In genomic region chr21:42004406-42005199, GRCh38 we compare ENCODE assay signal across 26 cellular contexts. TPM values are rescaled to one million over a fixed set of nuclear protein-coding genes. Genes with fewer than 3 reads are reported as not detected.
DNase-seq lines count a peak whose midpoint lies in the region; ATAC-seq and TF ChIP-seq lines count a peak whose summit lies in the region.
"Had no signal": no experiment of that assay in that cellular context is flagged by ENCODE, and none has a peak within 500 bp of the region (broad histone marks: within the 10 kb centered on the region; RNA-seq: fewer than 3 reads in every experiment).

No MANE protein-coding gene starts in this region.

- no peaks in the 10 kb centered on the region for H3F3A ChIP-seq in Loucy (ENCODE audit: low read depth)

- intact Hi-C loops in dendritic cell treated with granulocyte-macrophage colony-stimulating factor and Interleukin-4, amounts not matched to agents 40 ng/mL and 50 ng/mL, for 4 days (cut with micrococcal nuclease) = loop anchor here (5.0 kb wide), 1 partner anchor 77 kb away; no protein-coding TSS in a partner anchor

- H3K9me3 ChIP-seq in Loucy (ENCODE audit: insufficient read depth, low read depth, low read length) = no peaks in the 10 kb centered on the region
- H3K9me3 ChIP-seq: prostate gland, SJCRH30, upper lobe of right lung had no signal

- ATAC-seq in activated T-cell treated with anti-CD3 and anti-CD28 coated beads, Interleukin-2, amount 50 U/mL, for 4 hours = no peak
- no peak for ATAC-seq in stimulated activated naive B cell treated with anti-CD40 and anti-IgM and Interleukin-4, amounts not matched to agents 10 μg/mL and 1 μg/mL and 100 μg/mL, for 72 hours (replicated peaks)
- no peak for ATAC-seq in GM18502 (IDR thresholded peaks at IDR 0.05; ENCODE audit: poor library complexity, unreplicated experiment)
- ATAC-seq: Panc1, T-cell, upper lobe of right lung had no signal

- H4K20me1 ChIP-seq in Loucy (ENCODE audit: insufficient read depth, low read length, poor library complexity, severe bottlenecking) = peaks cover 5% of the 10 kb centered on the region

- no peaks in the 10 kb centered on the region for H3K9me3 Mint-ChIP-seq in activated T-cell treated with anti-CD3 and anti-CD28 coated beads, Interleukin-2, amount 50 U/mL, for 4 hours
- H3K9me3 Mint-ChIP-seq in dendritic cell treated with granulocyte-macrophage colony-stimulating factor and Interleukin-4, amounts not matched to agents 40 ng/mL and 50 ng/mL, for 4 days = no peaks in the 10 kb centered on the region
- peaks cover 0 to 3% of the 10 kb centered on the region in 2 donors for H3K9me3 Mint-ChIP-seq in stimulated activated naive B cell treated with anti-CD40 and anti-IgM and Interleukin-4, amounts not matched to agents 10 μg/mL and 1 μg/mL and 100 μg/mL, for 72 hours
- H3K9me3 Mint-ChIP-seq: central memory CD8-positive, alpha-beta T cell; H9; T-cell had no signal

- no peaks in the 10 kb centered on the region for H3K9me2 ChIP-seq in Loucy (replicated peaks; ENCODE audit: low read depth, low read length)

- peaks cover 67% of the 10 kb centered on the region for H3K4me1 Mint-ChIP-seq in activated T-cell treated with anti-CD3 and anti-CD28 coated beads, Interleukin-2, amount 50 U/mL, for 4 hours (ENCODE audit: low read depth)
- H3K4me1 Mint-ChIP-seq in dendritic cell treated with granulocyte-macrophage colony-stimulating factor and Interleukin-4, amounts not matched to agents 40 ng/mL and 50 ng/mL, for 4 days (ENCODE audit: low read depth) = peaks cover 50% of the 10 kb centered on the region
- H3K4me1 Mint-ChIP-seq in stimulated activated naive B cell treated with anti-CD40 and anti-IgM and Interleukin-4, amounts not matched to agents 10 μg/mL and 1 μg/mL and 100 μg/mL, for 72 hours = peaks cover 51 to 74% of the 10 kb centered on the region in 2 donors

- H3K4me3 ChIP-seq in Loucy (ENCODE audit: low read length, poor library complexity, severe bottlenecking) = peak overlapping the region; percentile 12
- H3K4me3 ChIP-seq: lung, prostate gland, SJCRH30, upper lobe of right lung had no signal

- H3K4me2 ChIP-seq in Loucy (ENCODE audit: low read depth, low read length, poor library complexity, severe bottlenecking) = peak overlapping the region; percentile 83

- peaks cover 55% of the 10 kb centered on the region for H3K4me1 ChIP-seq in Loucy (ENCODE audit: insufficient read depth, low read length, poor library complexity, severe bottlenecking)
- H3K4me1 ChIP-seq: prostate gland had no signal

- DNase-seq in activated T-cell treated with anti-CD3 and anti-CD28 coated beads, Interleukin-2, amount 50 U/mL, for 4 hours = no peak
- no peak for DNase-seq in activated T-cell treated with anti-CD3 and anti-CD28 coated beads, Interleukin-2, amount 50 U/mL, for 48 hours
- no peak for DNase-seq in stimulated activated naive B cell treated with anti-CD40 and anti-IgM and Interleukin-4, amounts not matched to agents 10 μg/mL and 1 μg/mL and 100 μg/mL, for 72 hours
- DNase-seq in activated gamma-delta T cell (lab: John Stamatoyannopoulos, UW) (no peak), GM10266 (ENCODE audit: extremely low spot score) (no peak)
- DNase-seq: activated CD8-positive, alpha-beta memory T cell treated with anti-CD3 and anti-CD28 coated beads, Interleukin-2, amount 50 U/mL, for 48 hours; activated gamma-delta T cell treated with Interleukin-2 at 50 U/mL for 16 hours; COR-L47; DMS79; H9; Karpas-422; kidney glomerular epithelial cell; NCI-H1694 treated with DMSO at 0.1 percent for 48 hours; NCI-H2171 treated with DMSO at 0.1 percent for 48 hours; NCI-H524 treated with DMSO at 0.1 percent for 48 hours; NK-92 treated with Interleukin-12 subunit alpha and Interleukin-12 subunit beta, amount 100 ng/mL, for 24 hours; SJCRH30; T-cell; upper lobe of right lung had no signal

- H3K36me3 Mint-ChIP-seq in activated T-cell treated with anti-CD3 and anti-CD28 coated beads, Interleukin-2, amount 50 U/mL, for 4 hours (ENCODE audit: insufficient read depth) = peaks cover 42% of the 10 kb centered on the region
- peaks cover 53% of the 10 kb centered on the region for H3K36me3 Mint-ChIP-seq in dendritic cell treated with granulocyte-macrophage colony-stimulating factor and Interleukin-4, amounts not matched to agents 40 ng/mL and 50 ng/mL, for 4 days (ENCODE audit: low read depth)
- H3K36me3 Mint-ChIP-seq in stimulated activated naive B cell treated with anti-CD40 and anti-IgM and Interleukin-4, amounts not matched to agents 10 μg/mL and 1 μg/mL and 100 μg/mL, for 72 hours = peaks cover 35 to 55% of the 10 kb centered on the region in 2 donors

- no peak for TF ChIP-seq CTCF in Loucy (conservative IDR thresholded peaks at IDR 0.05; ENCODE audit: low read length)
- no peak for TF ChIP-seq CTCF in GM10266 (IDR thresholded peaks at IDR 0.05; ENCODE audit: control insufficient read depth, insufficient read depth, low read depth, missing control alignments)

- H3K4me3 Mint-ChIP-seq in activated T-cell treated with anti-CD3 and anti-CD28 coated beads, Interleukin-2, amount 50 U/mL, for 4 hours = peak overlapping the region; percentile 16
- no peak overlapping the region for H3K4me3 Mint-ChIP-seq in dendritic cell treated with granulocyte-macrophage colony-stimulating factor and Interleukin-4, amounts not matched to agents 40 ng/mL and 50 ng/mL, for 4 days
- no peak overlapping the region for H3K4me3 Mint-ChIP-seq in stimulated activated naive B cell treated with anti-CD40 and anti-IgM and Interleukin-4, amounts not matched to agents 10 μg/mL and 1 μg/mL and 100 μg/mL, for 72 hours
- H3K4me3 Mint-ChIP-seq: central memory CD8-positive, alpha-beta T cell; H9; T-cell had no signal

- H3K27me3 Mint-ChIP-seq in activated T-cell treated with anti-CD3 and anti-CD28 coated beads, Interleukin-2, amount 50 U/mL, for 4 hours (ENCODE audit: low read depth) = no peaks in the 10 kb centered on the region
- H3K27me3 Mint-ChIP-seq in dendritic cell treated with granulocyte-macrophage colony-stimulating factor and Interleukin-4, amounts not matched to agents 40 ng/mL and 50 ng/mL, for 4 days = peaks cover 1% of the 10 kb centered on the region
- no peaks in the 10 kb centered on the region for H3K27me3 Mint-ChIP-seq in stimulated activated naive B cell treated with anti-CD40 and anti-IgM and Interleukin-4, amounts not matched to agents 10 μg/mL and 1 μg/mL and 100 μg/mL, for 72 hours
- H3K27me3 Mint-ChIP-seq: central memory CD8-positive, alpha-beta T cell; T-cell had no signal

- peaks cover 95% of the 10 kb centered on the region for H3K79me2 ChIP-seq in Loucy (ENCODE audit: insufficient read depth, low read length)

- H3K9ac ChIP-seq in Loucy (ENCODE audit: low read depth, low read length, poor library complexity, severe bottlenecking) = peak overlapping the region; percentile 30

- H3K36me3 ChIP-seq in Loucy (ENCODE audit: insufficient read depth, low read length) = peaks cover 20% of the 10 kb centered on the region; the same call in 1 of the 2 replicates
- H3K36me3 ChIP-seq: prostate gland had no signal

- H3K27me3 ChIP-seq in Loucy (ENCODE audit: insufficient read depth, low read length, poor library complexity, severe bottlenecking) = no peaks in the 10 kb centered on the region
- H3K27me3 ChIP-seq: SJCRH30, upper lobe of right lung had no signal

- peak overlapping the region; percentile 11 for H3K27ac Mint-ChIP-seq in dendritic cell treated with granulocyte-macrophage colony-stimulating factor and Interleukin-4, amounts not matched to agents 40 ng/mL and 50 ng/mL, for 4 days
- H3K27ac Mint-ChIP-seq in stimulated activated naive B cell treated with anti-CD40 and anti-IgM and Interleukin-4, amounts not matched to agents 10 μg/mL and 1 μg/mL and 100 μg/mL, for 72 hours = peak overlapping the region; percentile 59
- H3K27ac Mint-ChIP-seq: H9, T-cell had no signal

- no peak overlapping the region for H2AFZ ChIP-seq in Loucy (ENCODE audit: low read length)

RNA-seq across cellular contexts. Expression of gene ZBTB21, which starts 5.6 kb away (rescaled TPM):
- 10 to 100 TPM; 25.6 to 33.7 (median 27.2) TPM for total RNA-seq in activated T-cell treated with anti-CD3 and anti-CD28 coated beads, Interleukin-2, amount 50 U/mL, for 4 hours

RNA-seq across cellular contexts. Expression of gene C2CD2, which starts 50.8 kb away (rescaled TPM):
- 1 to 10 TPM; 1.6 to 7.4 (median 4.3) TPM for total RNA-seq in activated T-cell treated with anti-CD3 and anti-CD28 coated beads, Interleukin-2, amount 50 U/mL, for 4 hours
